In genomic region chr4:142350886-142351285, GRCh38 we compare ENCODE assay signal across 1 cellular context.
TF ChIP-seq lines count a peak whose summit lies in the region.

No MANE protein-coding gene starts in this region.

TF ChIP-seq in GM23338, 12 proteins besides CTCF, POLR2A, EP300 and RAD21 (continued from another document):
- TF ChIP-seq ZNF462 (CRISPR knock-in tag; IDR thresholded peaks at IDR 0.05): no peak
- TF ChIP-seq ZNF114 (CRISPR knock-in tag; IDR thresholded peaks at IDR 0.05): no peak
- no peak for TF ChIP-seq JUNB (IDR thresholded peaks at IDR 0.05; ENCODE audit: unreplicated experiment)
- TF ChIP-seq CREB1 (CRISPR knock-in tag; IDR thresholded peaks at IDR 0.05; ENCODE audit: low read depth): no peak
- no peak for TF ChIP-seq ZNF331 (CRISPR knock-in tag; IDR thresholded peaks at IDR 0.05; ENCODE audit: low read depth)
- TF ChIP-seq POLR2AphosphoS5 (IDR thresholded peaks at IDR 0.05; ENCODE audit: low read depth): no peak
- TF ChIP-seq EZH2 (IDR thresholded peaks at IDR 0.05; ENCODE audit: low read depth, unreplicated experiment): no peak
